ENCODE assay signal across 7 cellular contexts in genomic region chr4:123488916-123489315, GRCh38.
DNase-seq lines count a peak whose midpoint lies in the region; ATAC-seq and TF ChIP-seq lines count a peak whose summit lies in the region.

No MANE protein-coding gene starts in this region.

- no peaks in the 10 kb centered on the region for H3K9me3 Mint-ChIP-seq in activated B cell treated with CpG ODN at 0.5 μM for 24 hours
- no peaks in the 10 kb centered on the region for H3K9me3 Mint-ChIP-seq in natural killer cell

- no peak overlapping the region for H3K27ac ChIP-seq in sigmoid colon

- no peaks in the 10 kb centered on the region for H3K27me3 ChIP-seq in sigmoid colon

- no peaks in the 10 kb centered on the region for H3K36me3 ChIP-seq in sigmoid colon

- H3K4me1 ChIP-seq in sigmoid colon: no peaks in the 10 kb centered on the region

- H3K27ac Mint-ChIP-seq in activated B cell treated with CpG ODN at 0.5 μM for 24 hours (no peak overlapping the region), natural killer cell (peak overlapping the region in 1 of 2 donors; percentile 17)

- TF ChIP-seq POLR2A in sigmoid colon (IDR thresholded peaks at IDR 0.05): no peak

- H3K4me3 Mint-ChIP-seq in activated B cell treated with CpG ODN at 0.5 μM for 24 hours (no peak overlapping the region), natural killer cell (no peak overlapping the region)

- TF ChIP-seq CTCF in activated B cell treated with CpG ODN at 0.5 μM for 24 hours (IDR thresholded peaks at IDR 0.05) (no peak), natural killer cell (IDR thresholded peaks at IDR 0.05) (no peak), sigmoid colon (IDR thresholded peaks at IDR 0.05) (no peak)

- H3K27me3 Mint-ChIP-seq in activated B cell treated with CpG ODN at 0.5 μM for 24 hours (peaks cover under 1% of the 10 kb centered on the region), natural killer cell (ENCODE audit: low read depth in 2 of 2) (no peaks in the 10 kb centered on the region)

- TF ChIP-seq EP300 in sigmoid colon (IDR thresholded peaks at IDR 0.05): no peak

- H3K4me1 Mint-ChIP-seq in activated B cell treated with CpG ODN at 0.5 μM for 24 hours: no peaks in the 10 kb centered on the region
- H3K4me1 Mint-ChIP-seq in natural killer cell: no peaks in the 10 kb centered on the region

- no peaks in the 10 kb centered on the region for H3K9me3 ChIP-seq in sigmoid colon

- H3K36me3 Mint-ChIP-seq in activated B cell treated with CpG ODN at 0.5 μM for 24 hours (ENCODE audit: low read depth) (no peaks in the 10 kb centered on the region), natural killer cell (no peaks in the 10 kb centered on the region)

- POLR2A ChIA-PET in activated B cell treated with CpG ODN at 0.5 μM for 24 hours (lab: Charles Lee): no interaction called here

- H3K4me3 ChIP-seq in sigmoid colon: no peak overlapping the region

- ATAC-seq in GM19395 (IDR thresholded peaks at IDR 0.05; ENCODE audit: unreplicated experiment) (peak; percentile 78), HG03460 (IDR thresholded peaks at IDR 0.05; ENCODE audit: unreplicated experiment) (peak; percentile 77), activated B cell treated with CpG ODN at 0.5 μM for 24 hours (ENCODE audit: low read depth) (peak; percentile 49), natural killer cell (peak; percentile 58 to 89 (median 80))

- 52 to 56% methylated on average over 5 of the region's 5 CpGs for WGBS in sigmoid colon, 2 donors

- CTCF ChIA-PET in activated B cell treated with CpG ODN at 0.5 μM for 24 hours (lab: Charles Lee): no interaction called here

- intact Hi-C loops in activated B cell treated with CpG ODN at 0.5 μM for 24 hours (cut with micrococcal nuclease) (no loop called here), natural killer cell (cut with micrococcal nuclease) (no loop called here), sigmoid colon (cut with DNase I) (no loop called here)

- DNase-seq in activated B cell treated with CpG ODN at 0.5 μM for 24 hours: no peak
- no peak for DNase-seq in natural killer cell
- DNase-seq in NCI-H1417 treated with DMSO at 0.1 percent for 48 hours (lab: John Stamatoyannopoulos, UW): no peak
- DNase-seq in sigmoid colon: no peak
- DNase-seq in NCI-H146 (lab: John Stamatoyannopoulos, UW): no peak
